23 cellular contexts compared by ENCODE assay signal in genomic region chr20:49418832-49419231, GRCh38.
DNase-seq lines count a peak whose midpoint lies in the region; TF ChIP-seq lines count a peak whose summit lies in the region.
"Had no signal": no experiment of that assay in that cellular context is flagged by ENCODE, and none has a peak within 500 bp of the region (broad histone marks: within the 10 kb centered on the region; RNA-seq: fewer than 3 reads in every experiment).

No MANE protein-coding gene starts in this region.

- no peak for DNase-seq in dorsolateral prefrontal cortex
- DNase-seq in prostate gland (ENCODE audit: low spot score), result no peak
- no peak for DNase-seq in GDM1 (lab: John Stamatoyannopoulos, UW)
- DNase-seq in activated CD4-positive, alpha-beta T cell treated with anti-CD3 and anti-CD28 coated beads, Interleukin-2, amount 50 U/mL, for 1 hour, result no peak
- DNase-seq in adrenal gland, result no peak
- DNase-seq: activated CD4-positive, alpha-beta memory T cell treated with anti-CD3 and anti-CD28 coated beads, Interleukin-2, amount 10 ng/mL, durations not matched to agents 7 days and 5 days; activated CD4-positive, CD25-positive, alpha-beta regulatory T cell treated with anti-CD3 and anti-CD28 coated beads, Interleukin-2, amount 50 U/mL, for 72 hours; activated CD8-positive, alpha-beta memory T cell treated with anti-CD3 and anti-CD28 coated beads, Interleukin-2, amount 50 U/mL, for 48 hours; activated naive CD4-positive, alpha-beta T cell treated with Interleukin-2 at 50 U/mL for 16 hours; Caco-2; DMS53; H7; left lung; naive thymus-derived CD8-positive, alpha-beta T cell; NCI-H1092 treated with DMSO at 0.1 percent for 48 hours; NCI-H1694 treated with DMSO at 0.1 percent for 48 hours; NCI-H2171 treated with DMSO at 0.1 percent for 48 hours; NCI-H510A; small intestine; stimulated activated naive CD4-positive, alpha-beta T cell had no signal

- peak overlapping the region; percentile 5; the same call in 1 of the 2 replicates for H3K27ac ChIP-seq in VCaP
- H3K27ac ChIP-seq in dorsolateral prefrontal cortex, result peak overlapping the region in 46 of 59 donors; percentile 7 to 91 (median 53)
- peak overlapping the region; percentile 1 to 79 for H3K27ac ChIP-seq in prostate gland
- H3K27ac ChIP-seq in temporal lobe (ENCODE audit: low read depth, low read length), result peak overlapping the region; percentile 38
- no peak overlapping the region for H3K27ac ChIP-seq in adrenal gland
- H3K27ac ChIP-seq: left lung, RWPE1 had no signal

- no peaks in the 10 kb centered on the region for H3K27me3 ChIP-seq in dorsolateral prefrontal cortex
- H3K27me3 ChIP-seq in prostate gland (replicated peaks; ENCODE audit: insufficient read depth), result no peaks in the 10 kb centered on the region
- no peaks in the 10 kb centered on the region for H3K27me3 ChIP-seq in adrenal gland

- TF ChIP-seq POLR2A in prostate gland (IDR thresholded peaks at IDR 0.05), result no peak
- TF ChIP-seq POLR2A in adrenal gland (IDR thresholded peaks at IDR 0.05), result no peak

- peaks cover 8% of the 10 kb centered on the region for H3K4me1 ChIP-seq in prostate gland (replicated peaks)
- no peaks in the 10 kb centered on the region for H3K4me1 ChIP-seq in adrenal gland (replicated peaks in 1 of 2)
- H3K4me1 ChIP-seq: left lung had no signal

- H3K36me3 ChIP-seq in prostate gland, result no peaks in the 10 kb centered on the region
- no peaks in the 10 kb centered on the region for H3K36me3 ChIP-seq in adrenal gland (replicated peaks in 1 of 2)
- H3K36me3 ChIP-seq: left lung had no signal

- intact Hi-C loops in dorsolateral prefrontal cortex (cut with DNase I) (no loop called here), prostate gland (cut with DNase I) (no loop called here), adrenal gland (cut with DNase I) (no loop called here)

- H3K9me3 ChIP-seq in prostate gland (no peaks in the 10 kb centered on the region), adrenal gland (replicated peaks in 1 of 3) (no peaks in the 10 kb centered on the region)
- H3K9me3 ChIP-seq: Caco-2, left lung had no signal

- no peak for TF ChIP-seq CTCF in VCaP (conservative IDR thresholded peaks at IDR 0.05)
- no peak for TF ChIP-seq CTCF in dorsolateral prefrontal cortex (IDR thresholded peaks at IDR 0.05 in 54 of 56, conservative IDR thresholded peaks at IDR 0.05 in 2 of 56; ENCODE audit: low read depth in 1 of 56, partially characterized antibody in 56 of 56)
- TF ChIP-seq CTCF in prostate gland (IDR thresholded peaks at IDR 0.05), result no peak
- TF ChIP-seq CTCF in adrenal gland (IDR thresholded peaks at IDR 0.05), result no peak

- WGBS in prostate gland, result 69% methylated on average over 7 of the region's 7 CpGs
- WGBS in adrenal gland, 4 donors, result 65 to 78% (median 74%) methylated on average over 6 to 7 of the region's 7 CpGs

- peak overlapping the region in 3 of 59 donors; percentile 8 to 13 (median 9) for H3K4me3 ChIP-seq in dorsolateral prefrontal cortex
- no peak overlapping the region for H3K4me3 ChIP-seq in prostate gland
- no peak overlapping the region for H3K4me3 ChIP-seq in adrenal gland
- H3K4me3 ChIP-seq: left lung had no signal

Comparison
In these comparisons a context has a peak if more than half of its experiments do, and no peak if none do; other contexts are left out.
1. H3K27ac ChIP-seq: peak in VCaP (single experiment), dorsolateral prefrontal cortex (46 of 59), prostate gland (2 of 2) and temporal lobe (single experiment); none in adrenal gland (0 of 5).